Comparison of ENCODE assay signal across 20 cellular contexts in the genomic region with DNA sequence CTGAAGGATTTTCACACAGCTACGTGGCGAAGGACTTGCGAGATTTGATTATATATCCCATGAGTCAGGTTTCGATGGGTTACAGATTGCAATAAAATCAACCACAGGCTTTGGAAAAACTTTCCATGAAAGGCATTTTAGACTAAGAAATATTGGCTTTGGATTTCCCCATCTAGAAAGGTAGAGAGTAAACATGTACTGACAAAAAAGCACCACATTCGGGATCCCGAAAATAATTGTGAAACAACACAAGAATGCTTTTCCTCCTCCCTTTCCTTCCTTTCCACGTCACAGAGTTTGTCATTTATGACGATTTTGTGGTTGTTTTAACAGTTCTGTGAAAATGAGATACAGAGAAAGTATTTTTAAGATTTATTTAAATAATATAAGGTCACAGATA. TPM values are rescaled to one million over a fixed set of nuclear protein-coding genes. Genes with fewer than 3 reads are reported as not detected.
A peak's percentile ranks its signal among the peaks of the same experiment; 100 is the strongest.
DNase-seq lines count a peak whose midpoint lies in the region; ATAC-seq and TF ChIP-seq lines count a peak whose summit lies in the region.
"Had no signal": no experiment of that assay in that cellular context is flagged by ENCODE, and none has a peak within 500 bp of the region (broad histone marks: within the 10 kb centered on the region; RNA-seq: fewer than 3 reads in every experiment).

No MANE protein-coding gene starts in this region.

- no peaks in the 10 kb centered on the region for H4K20me1 ChIP-seq in KMS-11 (ENCODE audit: insufficient read depth)

- H3K9ac ChIP-seq in KMS-11: peak overlapping the region; percentile 11; the same call in 1 of the 2 replicates

- H3K27me3 ChIP-seq in KMS-11 (ENCODE audit: insufficient read depth, low read depth) (no peaks in the 10 kb centered on the region), brain microvascular endothelial cell (replicated peaks) (no peaks in the 10 kb centered on the region)
- H3K27me3 ChIP-seq: colonic mucosa, sigmoid colon, upper lobe of right lung had no signal

- H2AFZ ChIP-seq in KMS-11 (ENCODE audit: low read depth): no peak overlapping the region

- no peaks in the 10 kb centered on the region for H3K79me2 ChIP-seq in KMS-11 (ENCODE audit: insufficient read depth, low read depth)

- H3K4me3 ChIP-seq in KMS-11 (IDR thresholded peaks at IDR 0.05; ENCODE audit: insufficient read depth, low read depth, low read length) (no peak overlapping the region), brain microvascular endothelial cell (ENCODE audit: low read depth, low read length) (no peak overlapping the region)
- H3K4me3 ChIP-seq: colonic mucosa, sigmoid colon, upper lobe of right lung had no signal

- peaks cover 62% of the 10 kb centered on the region for H3K4me1 ChIP-seq in KMS-11 (ENCODE audit: low read depth, poor library complexity, severe bottlenecking)
- H3K4me1 ChIP-seq: colonic mucosa had no signal

- H3K4me2 ChIP-seq in KMS-11: peak overlapping the region; percentile 67

- ATAC-seq in HG02973 (IDR thresholded peaks at IDR 0.05; ENCODE audit: unreplicated experiment): no peak
- ATAC-seq: upper lobe of right lung, WTC11 had no signal

- peak; percentile 42 for DNase-seq in ACHN
- no peak for DNase-seq in brain microvascular endothelial cell
- peak; percentile 76 for DNase-seq in glomerular endothelial cell (ENCODE audit: extremely low read depth, low read depth, low spot score)
- DNase-seq in medulla oblongata (ENCODE audit: extremely low spot score): no peak
- no peak for DNase-seq in HPDE6-E6E7 (ENCODE audit: extremely low spot score)
- DNase-seq in C1 segment of cervical spinal cord (lab: John Stamatoyannopoulos, UW): no peak
- DNase-seq: activated CD4-positive, alpha-beta T cell treated with anti-CD3 and anti-CD28 coated beads, Interleukin-2, amount 50 U/mL, for 4 hours; activated naive CD8-positive, alpha-beta T cell treated with anti-CD3 and anti-CD28 coated beads for 36 hours; CD4-positive, alpha-beta T cell; colonic mucosa; GF-D8; HCEC 1CT; KBM-7; NCI-H446; RPMI8226; sigmoid colon; upper lobe of right lung had no signal

- in situ Hi-C loops in ACHN (cut with HindIII; ENCODE audit: low pct_ligation_motif_present, low pct_unique_long_range_greater_than_20kb, low sequenced_read_pairs) (no loop called here), brain microvascular endothelial cell (cut with HindIII; ENCODE audit: low pct_ligation_motif_present, low sequenced_read_pairs) (no loop called here)

- H3K36me3 ChIP-seq in KMS-11 (ENCODE audit: insufficient read depth): no peaks in the 10 kb centered on the region
- peaks cover 22% of the 10 kb centered on the region for H3K36me3 ChIP-seq in brain microvascular endothelial cell (replicated peaks)
- H3K36me3 ChIP-seq: colonic mucosa, sigmoid colon, upper lobe of right lung had no signal

- TF ChIP-seq CTCF in KMS-11 (conservative IDR thresholded peaks at IDR 0.05; ENCODE audit: low read depth, low read length) (no peak), brain microvascular endothelial cell (IDR thresholded peaks at IDR 0.05; ENCODE audit: low read depth, low read length, missing control alignments) (no peak)

- H3K27ac ChIP-seq in KMS-11 (peak overlapping the region; percentile 66), brain microvascular endothelial cell (peak overlapping the region; percentile 62)
- H3K27ac ChIP-seq: colonic mucosa, sigmoid colon, upper lobe of right lung had no signal

RNA-seq across cellular contexts. Expression of a gene that starts 38.5 kb away (rescaled TPM):
- 16.9 and 48.7 TPM in 2 replicates for total RNA-seq in glomerular endothelial cell

Comparison
In these comparisons a context has a peak if more than half of its experiments do, and no peak if none do; other contexts are left out.
1. DNase-seq: peak in ACHN (single experiment) and glomerular endothelial cell (single experiment); none in brain microvascular endothelial cell (single experiment), medulla oblongata (single experiment), HPDE6-E6E7 (single experiment) and C1 segment of cervical spinal cord (0 of 14).